ENCODE assay signal across 2 cellular contexts in genomic region chr11:47941907-47942558, GRCh38.
TF ChIP-seq lines count a peak whose summit lies in the region.

No MANE protein-coding gene starts in this region.

TF ChIP-seq in A549, 52 proteins besides CTCF, POLR2A, EP300 and RAD21 (continued from another document):
- no peak for TF ChIP-seq ELK1 (IDR thresholded peaks at IDR 0.05; ENCODE audit: low read depth, low read length)
- TF ChIP-seq HOXB5 (CRISPR knock-in tag; IDR thresholded peaks at IDR 0.05) = 0 out of 2 replicates have a peak, but pooled peaks have one; percentile 54
- TF ChIP-seq GATA3 (IDR thresholded peaks at IDR 0.05; ENCODE audit: borderline replicate concordance) = peak; percentile 34; the same call in 1 of the 2 replicates
- TF ChIP-seq RARB (CRISPR knock-in tag; IDR thresholded peaks at IDR 0.05) = peak; percentile 77; the same call in 1 of the 2 replicates
- TF ChIP-seq USF2 (IDR thresholded peaks at IDR 0.05) = 0 out of 2 replicates have a peak, but pooled peaks have one; percentile 6
- TF ChIP-seq REST (IDR thresholded peaks at IDR 0.05) = no peak
- no peak for TF ChIP-seq JUNB (IDR thresholded peaks at IDR 0.05)
- TF ChIP-seq PBX3 (IDR thresholded peaks at IDR 0.05) = no peak
- peak; percentile 71 to 89 for TF ChIP-seq CEBPB (IDR thresholded peaks at IDR 0.05)
- no peak for TF ChIP-seq NFE2L2 (conservative IDR thresholded peaks at IDR 0.05; ENCODE audit: low read length)
- no peak for TF ChIP-seq RNF2 (IDR thresholded peaks at IDR 0.05; ENCODE audit: borderline replicate concordance, low read depth)
- no peak for TF ChIP-seq RFX5 (IDR thresholded peaks at IDR 0.05)
- no peak for TF ChIP-seq MAZ (IDR thresholded peaks at IDR 0.05; ENCODE audit: borderline replicate concordance, low read depth, low read length)
- peak; percentile 10; the same call in 1 of the 2 replicates for TF ChIP-seq FOSL2 (IDR thresholded peaks at IDR 0.05)
- peak; percentile 54 for TF ChIP-seq FOSL2 (CRISPR knock-in tag; IDR thresholded peaks at IDR 0.05)
- TF ChIP-seq SREBF2 (IDR thresholded peaks at IDR 0.05) = no peak
- TF ChIP-seq ZC3H11A (IDR thresholded peaks at IDR 0.05) = no peak
- 0 out of 5 replicates have a peak, but pooled peaks of 1 of the 2 experiments have one; percentile 31 for TF ChIP-seq JUN (IDR thresholded peaks at IDR 0.05)
TF ChIP-seq in A549: peak in this region for 7.

TF ChIP-seq in HepG2, 621 proteins besides CTCF, POLR2A, EP300 and RAD21 (continued from another document and continues in another):
- TF ChIP-seq PAXIP1 (CRISPR knock-in tag; conservative IDR thresholded peaks at IDR 0.05) (peak; percentile 57; the same call in 1 of the 2 replicates), ZNF747 (CRISPR knock-in tag; IDR thresholded peaks at IDR 0.05; ENCODE audit: borderline replicate concordance) (no peak), ATF5 (CRISPR knock-in tag; IDR thresholded peaks at IDR 0.05; ENCODE audit: low read depth) (no peak), REST (IDR thresholded peaks at IDR 0.05; ENCODE audit: borderline replicate concordance in 1 of 2, low read depth in 1 of 2, low read length in 2 of 2) (no peak), ZC3H13 (CRISPR knock-in tag; IDR thresholded peaks at IDR 0.05) (no peak), HDAC2 (CRISPR knock-in tag; IDR thresholded peaks at IDR 0.05) (peak; percentile 72), RARA (CRISPR knock-in tag; IDR thresholded peaks at IDR 0.05) (peak; percentile 87), BRF2 (CRISPR knock-in tag; IDR thresholded peaks at IDR 0.05) (no peak), ISX (CRISPR knock-in tag; conservative IDR thresholded peaks at IDR 0.05) (no peak), ZNF558 (CRISPR knock-in tag; IDR thresholded peaks at IDR 0.05; ENCODE audit: borderline replicate concordance) (no peak; the same call in 1 of the 2 replicates), RFXAP (CRISPR knock-in tag; IDR thresholded peaks at IDR 0.05; ENCODE audit: borderline replicate concordance) (peak; percentile 26; the same call in 1 of the 2 replicates), FOXA1 (IDR thresholded peaks at IDR 0.05) (no peak), FOXA1 (CRISPR knock-in tag; IDR thresholded peaks at IDR 0.05) (peak; percentile 42; the same call in 1 of the 2 replicates), ZNF34 (CRISPR knock-in tag; IDR thresholded peaks at IDR 0.05; ENCODE audit: borderline replicate concordance) (no peak), NR2F1 (CRISPR knock-in tag; IDR thresholded peaks at IDR 0.05) (peak in 1 of 2 experiments; percentile 42; a peak in 1 of 4 replicates), ELF1 (CRISPR knock-in tag; IDR thresholded peaks at IDR 0.05) (0 out of 2 replicates have a peak, but pooled peaks have one; percentile 26), FOXA3 (CRISPR knock-in tag; IDR thresholded peaks at IDR 0.05) (peak; percentile 62), ZBED4 (CRISPR knock-in tag; IDR thresholded peaks at IDR 0.05; ENCODE audit: borderline replicate concordance) (no peak), BCL6 (CRISPR knock-in tag; IDR thresholded peaks at IDR 0.05) (peak; percentile 51; the same call in 1 of the 2 replicates), MTF1 (CRISPR knock-in tag; IDR thresholded peaks at IDR 0.05) (no peak), ZMYM3 (CRISPR knock-in tag; IDR thresholded peaks at IDR 0.05) (peak; percentile 76; the same call in 1 of the 2 replicates), RBFOX2 (IDR thresholded peaks at IDR 0.05; ENCODE audit: low read depth, low read length) (no peak), TEAD3 (CRISPR knock-in tag; optimal IDR thresholded peaks at IDR 0.05; ENCODE audit: borderline replicate concordance) (peak; percentile 39), SMAD3 (CRISPR knock-in tag; IDR thresholded peaks at IDR 0.05) (0 out of 2 replicates have a peak, but pooled peaks have one; percentile 30), CEBPG (CRISPR knock-in tag; IDR thresholded peaks at IDR 0.05) (peak; percentile 90), TFDP1 (CRISPR knock-in tag; IDR thresholded peaks at IDR 0.05; ENCODE audit: borderline replicate concordance) (0 out of 2 replicates have a peak, but pooled peaks have one; percentile 30), ZNF414 (CRISPR knock-in tag; IDR thresholded peaks at IDR 0.05) (no peak), KDM3A (CRISPR knock-in tag; IDR thresholded peaks at IDR 0.05; ENCODE audit: low read depth) (0 out of 2 replicates have a peak, but pooled peaks have one; percentile 28), LCORL (IDR thresholded peaks at IDR 0.05) (no peak), LCORL (CRISPR knock-in tag; IDR thresholded peaks at IDR 0.05) (peak; percentile 80), YEATS4 (CRISPR knock-in tag; IDR thresholded peaks at IDR 0.05; ENCODE audit: borderline replicate concordance) (no peak), HNF4A (CRISPR knock-in tag; IDR thresholded peaks at IDR 0.05) (peak; percentile 81), ERF (CRISPR knock-in tag; IDR thresholded peaks at IDR 0.05) (peak; percentile 71; the same call in 1 of the 2 replicates), KMT2A (CRISPR knock-in tag; IDR thresholded peaks at IDR 0.05) (no peak), TRAFD1 (CRISPR knock-in tag; IDR thresholded peaks at IDR 0.05; ENCODE audit: borderline replicate concordance) (no peak), HNF4G (IDR thresholded peaks at IDR 0.05; ENCODE audit: borderline replicate concordance, low read depth, low read length) (peak; percentile 12; the same call in 1 of the 2 replicates), HNF4G (CRISPR knock-in tag; IDR thresholded peaks at IDR 0.05; ENCODE audit: borderline replicate concordance, low read depth) (no peak), MLX (CRISPR knock-in tag; IDR thresholded peaks at IDR 0.05) (peak; percentile 47; the same call in 1 of the 2 replicates), ZNF3 (CRISPR knock-in tag; IDR thresholded peaks at IDR 0.05) (no peak), TOE1 (CRISPR knock-in tag; IDR thresholded peaks at IDR 0.05) (no peak)
